ENCODE assay signal across 13 cellular contexts in the genomic region with DNA sequence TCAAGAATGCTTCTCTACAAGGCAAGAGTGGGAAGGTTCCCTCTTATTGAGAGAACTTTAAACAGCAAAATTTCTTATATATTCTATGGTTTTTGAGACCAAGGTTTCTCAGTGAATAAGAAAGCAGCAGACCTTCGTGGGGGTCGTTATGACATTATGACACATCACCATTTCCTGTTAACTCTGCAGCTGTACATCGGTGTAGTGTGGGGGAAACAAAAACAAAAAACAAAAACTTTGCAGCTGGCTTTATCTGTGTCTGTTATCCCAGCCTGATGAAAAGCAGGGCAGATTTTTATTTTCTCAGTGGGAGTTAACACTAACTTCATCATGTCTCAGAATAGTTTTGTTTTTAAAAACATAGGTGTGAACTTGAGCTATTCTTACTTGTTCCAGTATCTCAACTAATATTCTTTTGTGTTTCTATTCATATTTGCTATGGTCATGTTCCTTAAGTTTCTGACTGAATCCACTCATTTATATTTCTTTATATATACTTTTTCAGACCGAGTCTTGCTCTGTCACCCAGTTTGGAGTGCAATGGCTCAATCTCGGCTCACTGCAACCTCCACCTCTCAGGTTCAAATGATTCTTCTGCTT. TPM values are rescaled to one million over a fixed set of nuclear protein-coding genes. Genes with fewer than 3 reads are reported as not detected.
DNase-seq lines count a peak whose midpoint lies in the region; ATAC-seq and TF ChIP-seq lines count a peak whose summit lies in the region.
"Had no signal": no experiment of that assay in that cellular context is flagged by ENCODE, and none has a peak within 500 bp of the region (broad histone marks: within the 10 kb centered on the region; RNA-seq: fewer than 3 reads in every experiment).

No MANE protein-coding gene starts in this region.

- no peak for TF ChIP-seq CTCF in fibroblast of mammary gland (conservative IDR thresholded peaks at IDR 0.05; ENCODE audit: control insufficient read depth, insufficient read depth, low read depth, low read length)
- no peak for TF ChIP-seq CTCF in Caco-2 (IDR thresholded peaks at IDR 0.05; ENCODE audit: insufficient read depth in 1 of 2, low read depth in 1 of 2, low read length in 1 of 2, severe bottlenecking in 1 of 2, unreplicated experiment in 1 of 2)

- H3K36me3 ChIP-seq in thymus (ENCODE audit: control insufficient read depth, insufficient read depth): peaks cover 17% of the 10 kb centered on the region
- H3K36me3 ChIP-seq in Caco-2 (ENCODE audit: control insufficient read depth, insufficient read depth, low read length): no peaks in the 10 kb centered on the region; the same call in 1 of the 2 replicates

- POLR2A ChIA-PET in T-cell (lab: Charles Lee): interaction anchor here (0.6 to 0.9 kb wide), 5 partner anchors 9 to 503 kb away, joined by 3 read pairs; no protein-coding TSS in a partner anchor
- POLR2A ChIA-PET in Caco-2 (lab: Charles Lee): no interaction called here

- intact Hi-C loops in Caco-2 (cut with micrococcal nuclease; ENCODE audit: unreplicated experiment): loop anchor here (5.0 kb wide), 1 partner anchor 125 kb away; no protein-coding TSS in a partner anchor

- peaks cover 28% of the 10 kb centered on the region for H3K36me3 Mint-ChIP-seq in activated naive CD4-positive, alpha-beta T cell treated with anti-CD3 and anti-CD28 coated beads, Interleukin-2, amount 10 ng/mL, durations not matched to agents 7 days and 5 days
- H3K36me3 Mint-ChIP-seq in T-cell (peaks cover 31% of the 10 kb centered on the region), Caco-2 (ENCODE audit: insufficient read depth, unreplicated experiment) (peaks cover 46% of the 10 kb centered on the region)

- H3K4me3 Mint-ChIP-seq in activated naive CD4-positive, alpha-beta T cell treated with anti-CD3 and anti-CD28 coated beads, Interleukin-2, amount 10 ng/mL, durations not matched to agents 7 days and 5 days: peak overlapping the region; percentile 57
- peak overlapping the region; percentile 69 to 100 (median 92) for H3K4me3 Mint-ChIP-seq in T-cell
- no peak overlapping the region for H3K4me3 Mint-ChIP-seq in Caco-2 (ENCODE audit: unreplicated experiment)

- ATAC-seq in T-cell (replicated peaks in 1 of 4): no peak

- H3K27ac Mint-ChIP-seq in activated naive CD4-positive, alpha-beta T cell treated with anti-CD3 and anti-CD28 coated beads, Interleukin-2, amount 10 ng/mL, durations not matched to agents 7 days and 5 days: peak overlapping the region; percentile 69
- H3K27ac Mint-ChIP-seq in T-cell (peak overlapping the region; percentile 15 to 69), Caco-2 (ENCODE audit: unreplicated experiment) (no peak overlapping the region)

- H3K4me1 ChIP-seq in thymus (ENCODE audit: control insufficient read depth, insufficient read depth, low read length) (peaks cover 21% of the 10 kb centered on the region), Caco-2 (peaks cover 17% of the 10 kb centered on the region)

- no peaks in the 10 kb centered on the region for H3K27me3 Mint-ChIP-seq in activated naive CD4-positive, alpha-beta T cell treated with anti-CD3 and anti-CD28 coated beads, Interleukin-2, amount 10 ng/mL, durations not matched to agents 7 days and 5 days
- H3K27me3 Mint-ChIP-seq in T-cell: no peaks in the 10 kb centered on the region
- H3K27me3 Mint-ChIP-seq in Caco-2 (ENCODE audit: insufficient read depth, unreplicated experiment): no peaks in the 10 kb centered on the region

- no peaks in the 10 kb centered on the region for H3K27me3 ChIP-seq in thymus (ENCODE audit: control insufficient read depth, insufficient read depth)
- no peaks in the 10 kb centered on the region for H3K27me3 ChIP-seq in Caco-2 (replicated peaks; ENCODE audit: control insufficient read depth, insufficient read depth, low read length)
- H3K27me3 ChIP-seq: right atrium auricular region had no signal

- H3K9me3 ChIP-seq in thymus (ENCODE audit: control insufficient read depth): no peaks in the 10 kb centered on the region
- H3K9me3 ChIP-seq in Caco-2: no peaks in the 10 kb centered on the region
- H3K9me3 ChIP-seq: right atrium auricular region had no signal

- peak overlapping the region; percentile 69 for H3K27ac ChIP-seq in thymus (ENCODE audit: low read depth)
- H3K27ac ChIP-seq: right atrium auricular region had no signal

- WGBS in thymus: 31% methylated on average over 5 of the region's 5 CpGs

- peaks cover 58% of the 10 kb centered on the region for H3K4me1 Mint-ChIP-seq in activated naive CD4-positive, alpha-beta T cell treated with anti-CD3 and anti-CD28 coated beads, Interleukin-2, amount 10 ng/mL, durations not matched to agents 7 days and 5 days
- peaks cover 60 to 68% (median 67%) of the 10 kb centered on the region in 3 donors for H3K4me1 Mint-ChIP-seq in T-cell
- peaks cover 13% of the 10 kb centered on the region for H3K4me1 Mint-ChIP-seq in Caco-2 (ENCODE audit: low read depth, unreplicated experiment)

- CTCF ChIA-PET in activated naive CD4-positive, alpha-beta T cell treated with anti-CD3 and anti-CD28 coated beads, Interleukin-2, amount 10 ng/mL, durations not matched to agents 7 days and 5 days (lab: Charles Lee): interaction anchor here (1.1 to 5.8 kb wide), 3 partner anchors 10 to 517 kb away, joined by 5 to 28 read pairs (median 6); no protein-coding TSS in a partner anchor
- CTCF ChIA-PET in T-cell (lab: Charles Lee): interaction anchor here (0.5 to 4.1 kb wide), 3 partner anchors 10 to 518 kb away, joined by 5 to 19 read pairs (median 11); no protein-coding TSS in a partner anchor
- CTCF ChIA-PET in Caco-2 (lab: Charles Lee): no interaction called here

- no peak for DNase-seq in activated naive CD4-positive, alpha-beta T cell treated with anti-CD3 and anti-CD28 coated beads, Interleukin-2, amount 10 ng/mL, durations not matched to agents 7 days and 5 days
- no peak for DNase-seq in activated naive CD4-positive, alpha-beta T cell treated with anti-CD3 and anti-CD28 coated beads, Interleukin-2, amount 50 U/mL, for 16 hours
- DNase-seq in T-cell: no peak
- DNase-seq in fibroblast of mammary gland (ENCODE audit: low read depth): peak; percentile 61
- no peak for DNase-seq in NCI-H146 treated with DMSO at 0.1 percent for 48 hours (lab: John Stamatoyannopoulos, UW; ENCODE audit: unreplicated experiment)
- no peak for DNase-seq in Caco-2
- DNase-seq in GOT3 (lab: John Stamatoyannopoulos, UW): no peak
- DNase-seq: AML-193; effector CD4-positive, alpha-beta T cell; stimulated activated CD8-positive, alpha-beta memory T cell treated with anti-CD3 and anti-CD28 coated beads, Interleukin-4, amount 100 ng/mL, for 48 hours had no signal

- no TSS peak for BruUV-seq in Caco-2 (replicated peaks; lab: Mats Ljungman, UMichigan)

- no peak overlapping the region for H3K4me3 ChIP-seq in fibroblast of mammary gland (ENCODE audit: control insufficient read depth, low read depth, low read length)
- peak overlapping the region; percentile 94 for H3K4me3 ChIP-seq in thymus (ENCODE audit: low read length)
- no peak overlapping the region for H3K4me3 ChIP-seq in Caco-2 (ENCODE audit: low read depth, low read length)
- H3K4me3 ChIP-seq: right atrium auricular region had no signal

- no peaks in the 10 kb centered on the region for H3K9me3 Mint-ChIP-seq in activated naive CD4-positive, alpha-beta T cell treated with anti-CD3 and anti-CD28 coated beads, Interleukin-2, amount 10 ng/mL, durations not matched to agents 7 days and 5 days
- H3K9me3 Mint-ChIP-seq in T-cell (no peaks in the 10 kb centered on the region), Caco-2 (ENCODE audit: unreplicated experiment) (no peaks in the 10 kb centered on the region)

RNA-seq across cellular contexts. Expression of a gene that starts 2.1 kb away (rescaled TPM):
- total RNA-seq in T-cell (10 to 100 TPM; 19.6 to 36.1 (median 21.8) TPM), Caco-2 (2022) (16.6 and 18.6 TPM in 2 replicates)
- 13.8 TPM for polyA plus RNA-seq in thymus

RNA-seq across cellular contexts. Expression of a gene that starts 56.0 kb away (rescaled TPM):
- under 1 TPM in 1 of 5 donors, not detected in 4; 0.16 TPM for total RNA-seq in T-cell
- polyA plus RNA-seq in thymus: 1.5 TPM
- total RNA-seq in Caco-2 (2022): not detected in 2 replicates
- total RNA-seq: activated CD8-positive, alpha-beta memory T cell treated with anti-CD3 and anti-CD28 coated beads for 36 hours had no signal
